In genomic region chr3:195117978-195118581, GRCh38 we compare ENCODE assay signal across 1 cellular context.
TF ChIP-seq lines count a peak whose summit lies in the region.

No MANE protein-coding gene starts in this region.

TF ChIP-seq in HepG2, 621 proteins besides CTCF, POLR2A, EP300 and RAD21 (continued from another document):
- TF ChIP-seq PAXIP1 (CRISPR knock-in tag; conservative IDR thresholded peaks at IDR 0.05) (peak; percentile 31), ZNF143 (CRISPR knock-in tag; IDR thresholded peaks at IDR 0.05) (no peak), ZBTB26 (CRISPR knock-in tag; IDR thresholded peaks at IDR 0.05; ENCODE audit: borderline replicate concordance) (no peak), BCL3 (CRISPR knock-in tag; IDR thresholded peaks at IDR 0.05) (peak; percentile 53; the same call in 1 of the 2 replicates), ZNF501 (CRISPR knock-in tag; IDR thresholded peaks at IDR 0.05) (peak; percentile 25; the same call in 1 of the 2 replicates), HNRNPH1 (optimal IDR thresholded peaks at IDR 0.05; ENCODE audit: low read depth, low read length) (no peak), NFYC (CRISPR knock-in tag; IDR thresholded peaks at IDR 0.05) (no peak), ZBTB38 (CRISPR knock-in tag; IDR thresholded peaks at IDR 0.05) (peak; percentile 73; the same call in 1 of the 2 replicates), FOXA1 (IDR thresholded peaks at IDR 0.05) (no peak), FOXA1 (CRISPR knock-in tag; IDR thresholded peaks at IDR 0.05) (0 out of 2 replicates have a peak, but pooled peaks have one; percentile 8), ETV5 (CRISPR knock-in tag; IDR thresholded peaks at IDR 0.05; ENCODE audit: borderline replicate concordance) (0 out of 2 replicates have a peak, but pooled peaks have one; percentile 47), FOSL2 (CRISPR knock-in tag; IDR thresholded peaks at IDR 0.05) (peak; percentile 73), ZNF687 (CRISPR knock-in tag; IDR thresholded peaks at IDR 0.05) (peak; percentile 71), ZNF274 (CRISPR knock-in tag; IDR thresholded peaks at IDR 0.05) (0 out of 2 replicates have a peak, but pooled peaks have one; percentile 21), ZNF547 (CRISPR knock-in tag; IDR thresholded peaks at IDR 0.05) (0 out of 2 replicates have a peak, but pooled peaks have one; percentile 47), ZNF33B (CRISPR knock-in tag; IDR thresholded peaks at IDR 0.05) (0 out of 2 replicates have a peak, but pooled peaks have one; percentile 23), SOX6 (IDR thresholded peaks at IDR 0.05) (no peak), SOX6 (CRISPR knock-in tag; IDR thresholded peaks at IDR 0.05) (peak; percentile 23; the same call in 1 of the 2 replicates)
TF ChIP-seq in HepG2: peak in this region for 14.
